Comparison of ENCODE assay signal across 19 cellular contexts in the genomic region with DNA sequence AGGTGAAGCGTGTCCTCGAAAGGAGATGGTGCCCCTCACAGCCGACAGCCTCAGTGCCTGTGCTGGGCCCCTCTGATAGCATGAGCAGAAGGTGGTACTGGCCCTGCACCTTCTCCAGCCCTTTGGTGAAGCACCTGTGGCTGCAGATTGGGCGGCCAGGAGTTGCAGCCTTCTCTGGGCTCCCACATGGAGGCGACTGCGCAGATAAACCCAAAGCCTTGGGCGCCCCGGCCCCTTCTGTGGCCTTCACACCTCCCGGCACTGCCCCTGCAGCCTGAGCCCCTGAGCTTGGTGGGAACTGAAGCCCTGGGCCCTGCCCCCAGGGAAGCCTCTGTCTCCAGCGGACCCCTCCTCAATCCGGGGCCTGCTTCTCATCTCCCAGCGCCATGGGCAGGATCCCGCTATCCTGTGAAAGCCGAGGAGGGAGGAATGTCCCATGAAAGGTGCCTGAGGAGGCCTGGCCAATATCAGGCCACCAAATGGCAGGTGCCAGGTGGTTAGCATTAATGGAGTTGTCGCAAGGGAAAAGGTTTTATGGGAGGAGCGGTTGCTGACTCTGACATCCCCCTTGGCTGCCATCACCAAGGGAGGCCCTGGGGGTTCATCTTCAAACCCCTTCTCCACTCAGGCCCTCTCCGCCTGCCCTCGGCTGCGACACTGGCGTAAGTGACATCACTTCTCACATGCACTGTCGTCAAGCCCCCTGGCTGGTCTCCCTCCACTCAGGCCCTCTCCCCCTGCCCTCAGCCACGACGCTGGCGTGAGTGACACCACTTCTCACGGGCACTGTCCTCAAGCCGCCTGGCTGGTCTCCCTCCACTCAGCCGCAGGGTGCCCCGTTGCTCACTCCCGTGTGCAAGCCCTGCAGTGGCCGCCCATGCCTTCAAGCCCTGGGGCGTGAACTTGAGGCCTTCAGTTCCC.
DNase-seq lines count a peak whose midpoint lies in the region; ATAC-seq and TF ChIP-seq lines count a peak whose summit lies in the region.
"Had no signal": no experiment of that assay in that cellular context is flagged by ENCODE, and none has a peak within 500 bp of the region (broad histone marks: within the 10 kb centered on the region; RNA-seq: fewer than 3 reads in every experiment).

No MANE protein-coding gene starts in this region.

- H3K9me3 ChIP-seq in neuronal stem cell (replicated peaks in 1 of 2; ENCODE audit: control insufficient read depth in 2 of 2, insufficient read depth in 1 of 2, low read depth in 1 of 2, low read length in 2 of 2) (peaks cover 0 to 2% of the 10 kb centered on the region in 2 donors), smooth muscle cell (replicated peaks; ENCODE audit: low read depth) (no peaks in the 10 kb centered on the region)
- H3K9me3 ChIP-seq: BE2C had no signal

- ATAC-seq in GM23338 (peak; percentile 43; the same call in 2 of the 3 replicates), GM18505 (IDR thresholded peaks at IDR 0.05; ENCODE audit: unreplicated experiment) (no peak)

- H3K36me3 Mint-ChIP-seq in GM23338 (ENCODE audit: low read depth): no peaks in the 10 kb centered on the region
- H3K36me3 Mint-ChIP-seq: CD4-positive, CD25-positive, alpha-beta regulatory T cell; CD8-positive, alpha-beta memory T cell had no signal

- no peaks in the 10 kb centered on the region for H3K79me1 ChIP-seq in neuronal stem cell (ENCODE audit: low read depth, low read length)

- peak overlapping the region; percentile 40 for H3K18ac ChIP-seq in neuronal stem cell (ENCODE audit: low read length)

- H2AK5ac ChIP-seq in neuronal stem cell (ENCODE audit: low read depth, low read length): peak overlapping the region; percentile 44

- WGBS in neuronal stem cell (ENCODE audit: extremely low coverage in 2 of 2, insufficient read length in 2 of 2, insufficient replicate concordance in 1 of 2), 2 donors: no CpG with 5 or more reads among the region's 31 CpGs
- WGBS in smooth muscle cell (ENCODE audit: low lambda C conversion rate): 81% methylated on average over 31 of the region's 31 CpGs

- H3K4me3 ChIP-seq in GM23338: no peak overlapping the region
- H3K4me3 ChIP-seq in neuronal stem cell (ENCODE audit: low read length in 2 of 2): no peak overlapping the region
- H3K4me3 ChIP-seq in smooth muscle cell: no peak overlapping the region
- H3K4me3 ChIP-seq: GM23248 had no signal

- H3K27ac ChIP-seq in GM23338 (ENCODE audit: low read depth) (no peak overlapping the region), neuronal stem cell (replicated peaks; ENCODE audit: low read length) (no peak overlapping the region), smooth muscle cell (ENCODE audit: low read depth) (no peak overlapping the region)
- H3K27ac ChIP-seq: GM23248 had no signal

- H2AFZ ChIP-seq in GM23338 (no peak overlapping the region), neuronal stem cell (ENCODE audit: low read length) (no peak overlapping the region), smooth muscle cell (ENCODE audit: low read depth) (no peak overlapping the region)
- H2AFZ ChIP-seq: GM23248 had no signal

- peak overlapping the region; percentile 65 for H2BK12ac ChIP-seq in neuronal stem cell (ENCODE audit: low read length)

- H3K27me3 ChIP-seq in GM23338 (ENCODE audit: insufficient read depth) (no peaks in the 10 kb centered on the region), neuronal stem cell (ENCODE audit: control insufficient read depth in 3 of 3, insufficient read depth in 3 of 3, low read depth in 1 of 3, low read length in 3 of 3) (peaks cover 0 to 3% (median 0%) of the 10 kb centered on the region in 3 experiments), smooth muscle cell (ENCODE audit: low read depth) (peaks cover 14% of the 10 kb centered on the region)
- H3K27me3 ChIP-seq: BE2C had no signal

- no peak for DNase-seq in GM23338 (ENCODE audit: low spot score)
- DNase-seq in islet precursor cell: peak; percentile 75
- no peak for DNase-seq in neuronal stem cell (ENCODE audit: low spot score)
- DNase-seq in GM03348 (ENCODE audit: low spot score): no peak
- DNase-seq in smooth muscle cell (lab: John Stamatoyannopoulos, UW; ENCODE audit: unreplicated experiment): no peak
- DNase-seq in NCI-H2171 (lab: John Stamatoyannopoulos, UW): no peak
- DNase-seq: ACHN; BE2C; C1 segment of cervical spinal cord; CD4-positive, CD25-positive, alpha-beta regulatory T cell; CD8-positive, alpha-beta memory T cell; COR-L47; DMS 273 treated with DMSO at 0.1 percent for 48 hours; DMS53; DND-41; EL; GM23248; HCEC 1CT had no signal

- peak overlapping the region; percentile 26 for H4K91ac ChIP-seq in neuronal stem cell (ENCODE audit: low read depth, low read length, poor library complexity)

- 0 out of 2 replicates have a peak, but pooled peaks cover 4% of the 10 kb centered on the region for H3K9me2 ChIP-seq in GM23338 (ENCODE audit: insufficient read depth)

- H3K27ac Mint-ChIP-seq in GM23338: no peak overlapping the region
- H3K27ac Mint-ChIP-seq: CD4-positive, CD25-positive, alpha-beta regulatory T cell; CD8-positive, alpha-beta memory T cell had no signal

- H3K9ac ChIP-seq in neuronal stem cell (ENCODE audit: low read depth, low read length, poor library complexity) (no peak overlapping the region), smooth muscle cell (ENCODE audit: low read depth) (no peak overlapping the region)
- H3K9ac ChIP-seq: GM23248 had no signal

- H2BK5ac ChIP-seq in neuronal stem cell (ENCODE audit: low read length): no peak overlapping the region

- no peaks in the 10 kb centered on the region for H4K20me1 ChIP-seq in GM23338 (replicated peaks; ENCODE audit: insufficient read depth)
- no peaks in the 10 kb centered on the region for H4K20me1 ChIP-seq in smooth muscle cell (ENCODE audit: low read depth)

- peaks cover 3% of the 10 kb centered on the region for H3K4me1 Mint-ChIP-seq in GM23338
- H3K4me1 Mint-ChIP-seq: CD4-positive, CD25-positive, alpha-beta regulatory T cell; CD8-positive, alpha-beta memory T cell had no signal

- no peak overlapping the region for H2BK120ac ChIP-seq in neuronal stem cell (ENCODE audit: low read depth, low read length)

- H3K36me3 ChIP-seq in GM23338 (ENCODE audit: insufficient read depth) (no peaks in the 10 kb centered on the region), neuronal stem cell (replicated peaks in 1 of 2; ENCODE audit: control insufficient read depth in 2 of 2, insufficient read depth in 2 of 2, low read length in 2 of 2) (no peaks in the 10 kb centered on the region), smooth muscle cell (ENCODE audit: low read depth) (no peaks in the 10 kb centered on the region)
- H3K36me3 ChIP-seq: BE2C had no signal

- H3K4ac ChIP-seq in neuronal stem cell (ENCODE audit: low read length): no peak overlapping the region

- H3K27me3 Mint-ChIP-seq in GM23338 (ENCODE audit: insufficient read depth, low read depth, poor library complexity): peaks cover 6% of the 10 kb centered on the region

- H3K23ac ChIP-seq in neuronal stem cell (ENCODE audit: low read depth, low read length, poor library complexity): peak overlapping the region; percentile 26

- H3F3A ChIP-seq in GM23338 (replicated peaks; ENCODE audit: low read depth) (no peaks in the 10 kb centered on the region), smooth muscle cell (ENCODE audit: low read depth) (no peaks in the 10 kb centered on the region)

- no peak overlapping the region for H3K14ac ChIP-seq in neuronal stem cell (ENCODE audit: low read length)

- H3K79me2 ChIP-seq in GM23338 (replicated peaks; ENCODE audit: insufficient read depth) (no peaks in the 10 kb centered on the region), smooth muscle cell (ENCODE audit: low read depth) (no peaks in the 10 kb centered on the region)

- no peak overlapping the region for H4K8ac ChIP-seq in neuronal stem cell (ENCODE audit: low read depth, low read length)

- H3K9me3 Mint-ChIP-seq in GM23338: no peaks in the 10 kb centered on the region

- H2BK15ac ChIP-seq in neuronal stem cell (ENCODE audit: low read length): peak overlapping the region; percentile 94

- no peaks in the 10 kb centered on the region for H3K4me1 ChIP-seq in GM23338 (ENCODE audit: insufficient read depth)
- H3K4me1 ChIP-seq in neuronal stem cell (ENCODE audit: control insufficient read depth in 2 of 2, insufficient read depth in 1 of 2, low read depth in 1 of 2, low read length in 2 of 2): peaks cover 0 to 3% of the 10 kb centered on the region in 2 donors
- H3K4me1 ChIP-seq in smooth muscle cell (ENCODE audit: low read depth): no peaks in the 10 kb centered on the region
- H3K4me1 ChIP-seq: BE2C had no signal

- H3K4me2 ChIP-seq in GM23338: no peak overlapping the region
- no peak overlapping the region for H3K4me2 ChIP-seq in neuronal stem cell (ENCODE audit: insufficient read depth, low read length, poor library complexity, severe bottlenecking)
- H3K4me2 ChIP-seq in smooth muscle cell: no peak overlapping the region

- TF ChIP-seq POLR2A in GM18505 (IDR thresholded peaks at IDR 0.05; ENCODE audit: borderline replicate concordance, extremely low read depth, insufficient read depth, insufficient read length): no peak

- no peak for TF ChIP-seq CTCF in GM23338 (conservative IDR thresholded peaks at IDR 0.05; ENCODE audit: low read depth in 2 of 2)
- no peak for TF ChIP-seq CTCF in smooth muscle cell (IDR thresholded peaks at IDR 0.05; ENCODE audit: borderline replicate concordance, insufficient read depth, poor library complexity, severe bottlenecking)

- no peak overlapping the region for H3K4me3 Mint-ChIP-seq in GM23338
- H3K4me3 Mint-ChIP-seq: CD4-positive, CD25-positive, alpha-beta regulatory T cell; CD8-positive, alpha-beta memory T cell had no signal

TF ChIP-seq in GM23338, 12 proteins besides CTCF, POLR2A, EP300 and RAD21 (continues in another document):
- TF ChIP-seq EZH2 (IDR thresholded peaks at IDR 0.05; ENCODE audit: low read depth, unreplicated experiment) (no peak), STAT1 (IDR thresholded peaks at IDR 0.05; ENCODE audit: unreplicated experiment) (no peak)
